ENCODE assay signal across 8 cellular contexts in the genomic region with DNA sequence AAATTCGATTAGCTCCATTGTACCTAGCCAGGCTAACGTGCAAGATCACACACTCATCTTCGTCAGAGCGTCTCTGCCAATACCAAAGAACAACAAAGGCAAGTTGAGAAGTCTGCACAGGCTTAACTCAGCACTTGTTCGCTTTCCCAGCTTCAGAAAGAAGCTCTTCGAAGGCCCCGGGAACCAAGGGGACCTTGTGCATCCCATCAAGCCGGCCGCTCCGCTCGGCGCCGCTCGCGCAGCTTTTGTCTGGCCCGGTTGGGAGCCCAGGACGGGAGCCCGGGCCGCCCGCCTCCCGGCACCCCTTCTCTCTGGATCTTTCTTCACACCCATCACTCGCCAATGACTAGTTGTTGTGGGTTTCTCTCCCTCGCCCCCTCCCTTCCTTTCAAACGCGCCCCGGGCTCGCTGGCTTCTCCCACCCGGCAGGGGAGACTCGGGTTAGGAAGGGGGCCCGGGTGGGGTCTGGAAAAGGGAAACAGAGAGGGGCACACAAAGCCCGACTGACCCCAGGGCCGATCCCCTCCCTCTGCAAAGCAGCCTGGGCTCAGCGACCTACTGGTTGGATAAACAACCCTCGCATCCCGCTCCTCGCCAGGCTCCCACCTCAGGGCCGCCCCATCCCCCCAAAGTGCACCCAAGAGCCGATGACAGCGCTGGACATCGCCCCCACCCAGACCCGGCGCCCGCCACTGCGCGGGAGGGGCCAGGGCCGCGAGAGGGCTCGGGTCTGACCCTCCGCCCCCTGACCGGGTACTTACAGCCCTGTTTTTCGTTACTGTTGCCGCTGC. TPM values are rescaled to one million over a fixed set of nuclear protein-coding genes. Genes with fewer than 3 reads are reported as not detected.
A peak's percentile ranks its signal among the peaks of the same experiment; 100 is the strongest.
DNase-seq lines count a peak whose midpoint lies in the region; ATAC-seq, FAIRE-seq and TF ChIP-seq lines count a peak whose summit lies in the region.

No MANE protein-coding gene starts in this region.

- peak overlapping the region; percentile 95 for H3K4me3 ChIP-seq in choroid plexus epithelial cell (ENCODE audit: low read depth, low read length)

- H3K27me3 Mint-ChIP-seq in activated CD4-positive, alpha-beta T cell treated with anti-CD3 and anti-CD28 coated beads for 36 hours: no peaks in the 10 kb centered on the region

- H3K27ac Mint-ChIP-seq in activated CD4-positive, alpha-beta T cell treated with anti-CD3 and anti-CD28 coated beads for 36 hours: peak overlapping the region; percentile 100

- POLR2A ChIA-PET in HEK293T (lab: Yijun Ruan, JAX): interaction anchor here (0.7 to 3.4 kb wide), 14 partner anchors 7 to 118 kb away, joined by 3 to 57 read pairs (median 4); partner anchors contain the start of genes NIFK and RNU4ATAC
- POLR2A ChIA-PET in activated CD4-positive, alpha-beta T cell treated with anti-CD3 and anti-CD28 coated beads for 36 hours (lab: Charles Lee): interaction anchor here (0.6 to 4.0 kb wide), 10 partner anchors 31 to 308 kb away, joined by 3 to 84 read pairs (median 4); partner anchors contain the start of genes NIFK and RNU4ATAC

- peaks cover 49% of the 10 kb centered on the region for H3K36me3 Mint-ChIP-seq in activated CD4-positive, alpha-beta T cell treated with anti-CD3 and anti-CD28 coated beads for 36 hours (ENCODE audit: low read depth)

- peak; percentile 38 for ATAC-seq in activated CD4-positive, alpha-beta T cell treated with anti-CD3 and anti-CD28 coated beads for 36 hours
- ATAC-seq in left lobe of liver: peak; percentile 64

- no peak for DNase-seq in GM12891 (ENCODE audit: insufficient read length, low spot score)
- peak; percentile 32 for DNase-seq in HEK293T (ENCODE audit: extremely low spot score)
- peak; percentile 3 for DNase-seq in NCI-H1048 (lab: John Stamatoyannopoulos, UW)
- DNase-seq in activated CD4-positive, alpha-beta T cell treated with anti-CD3 and anti-CD28 coated beads for 36 hours: peak; percentile 71
- DNase-seq in choroid plexus epithelial cell (ENCODE audit: low read depth): peak; percentile 72
- peak; percentile 55 for DNase-seq in left lobe of liver (ENCODE audit: low spot score)
- peak; percentile 16 for DNase-seq in stimulated activated CD4-positive, alpha-beta T cell treated with anti-CD3 and anti-CD28 coated beads, Interleukin-2, amount 100 ng/mL, for 4 hours (ENCODE audit: low read depth)
- DNase-seq in NCI-H774 (lab: John Stamatoyannopoulos, UW): no peak

- no peak for TF ChIP-seq CTCF in choroid plexus epithelial cell (conservative IDR thresholded peaks at IDR 0.05; ENCODE audit: low read depth, low read length)

- no peaks in the 10 kb centered on the region for H3K9me3 Mint-ChIP-seq in activated CD4-positive, alpha-beta T cell treated with anti-CD3 and anti-CD28 coated beads for 36 hours (ENCODE audit: low read depth)

- intact Hi-C loops in activated CD4-positive, alpha-beta T cell treated with anti-CD3 and anti-CD28 coated beads for 36 hours (cut with DNase I, micrococcal nuclease): loop anchor here (1.0 to 5.0 kb wide), 8 partner anchors 50 to 247 kb away; partner anchors contain the start of genes RNU4ATAC (in 2 of the 2), NIFK (in 1 of the 2) and TSN (in 1 of the 2)

- peak overlapping the region; percentile 89 for H3K4me3 Mint-ChIP-seq in activated CD4-positive, alpha-beta T cell treated with anti-CD3 and anti-CD28 coated beads for 36 hours

- no peak for TF ChIP-seq POLR2A in GM12891 (IDR thresholded peaks at IDR 0.05; ENCODE audit: low read depth, low read length)

- no peak for FAIRE-seq in GM12891 (lab: Jason Lieb, UNC)

- CTCF ChIA-PET in HEK293T (lab: Yijun Ruan, JAX): interaction anchor here (1.4 kb wide), 2 partner anchors 32 to 118 kb away, joined by 4 read pairs; partner anchors contain the start of gene RNU4ATAC
- CTCF ChIA-PET in activated CD4-positive, alpha-beta T cell treated with anti-CD3 and anti-CD28 coated beads for 36 hours (lab: Charles Lee): interaction anchor here (0.7 to 4.1 kb wide), 7 partner anchors 13 to 473 kb away, joined by 3 to 22 read pairs (median 4); partner anchors contain the start of gene RNU4ATAC

- peaks cover 57% of the 10 kb centered on the region for H3K4me1 Mint-ChIP-seq in activated CD4-positive, alpha-beta T cell treated with anti-CD3 and anti-CD28 coated beads for 36 hours

TF ChIP-seq in GM12891, 5 proteins besides CTCF, POLR2A, EP300 and RAD21:
- TF ChIP-seq TAF1 (IDR thresholded peaks at IDR 0.05; ENCODE audit: low read depth, low read length) (0 out of 2 replicates have a peak, but pooled peaks have one; percentile 25), SPI1 (IDR thresholded peaks at IDR 0.05; ENCODE audit: low read depth, low read length) (no peak)

TF ChIP-seq in HEK293T, 16 proteins besides CTCF, POLR2A, EP300 and RAD21:
- TF ChIP-seq LEF1 (IDR thresholded peaks at IDR 0.05; ENCODE audit: borderline replicate concordance): no peak
- no peak for TF ChIP-seq ARNT (IDR thresholded peaks at IDR 0.05)
- TF ChIP-seq FOXK2 (IDR thresholded peaks at IDR 0.05): no peak
- no peak for TF ChIP-seq L3MBTL2 (conservative IDR thresholded peaks at IDR 0.05)
- no peak for TF ChIP-seq HDGF (IDR thresholded peaks at IDR 0.05; ENCODE audit: borderline replicate concordance)
- no peak for TF ChIP-seq PKNOX1 (IDR thresholded peaks at IDR 0.05)
- no peak for TF ChIP-seq SP1 (IDR thresholded peaks at IDR 0.05)
- TF ChIP-seq FOXM1 (IDR thresholded peaks at IDR 0.05; ENCODE audit: borderline replicate concordance): no peak
- TF ChIP-seq CTBP1 (IDR thresholded peaks at IDR 0.05; ENCODE audit: borderline replicate concordance): no peak
- TF ChIP-seq FOXA1 (IDR thresholded peaks at IDR 0.05): no peak
TF ChIP-seq in HEK293T: peak in this region for 0.

RNA-seq across cellular contexts. Expression of gene CLASP1, which starts 0.5 kb away (rescaled TPM):
- polyA plus RNA-seq in GM12891 (2012; ENCODE audit: low read depth, missing spikeins): 18.8 TPM
- 10 to 100 TPM; 56.8 to 75.6 TPM for total RNA-seq in activated CD4-positive, alpha-beta T cell treated with anti-CD3 and anti-CD28 coated beads for 36 hours
- 28.3 TPM for total RNA-seq in left lobe of liver

Comparison
In these comparisons a context has a peak if more than half of its experiments do, and no peak if none do; other contexts are left out.
1. DNase-seq: peak in HEK293T (single experiment), NCI-H1048 (single experiment), activated CD4-positive, alpha-beta T cell treated with anti-CD3 and anti-CD28 coated beads for 36 hours (single experiment), choroid plexus epithelial cell (single experiment), left lobe of liver (single experiment) and stimulated activated CD4-positive, alpha-beta T cell treated with anti-CD3 and anti-CD28 coated beads, Interleukin-2, amount 100 ng/mL, for 4 hours (single experiment); none in GM12891 (single experiment) and NCI-H774 (single experiment).